In the genomic region with DNA sequence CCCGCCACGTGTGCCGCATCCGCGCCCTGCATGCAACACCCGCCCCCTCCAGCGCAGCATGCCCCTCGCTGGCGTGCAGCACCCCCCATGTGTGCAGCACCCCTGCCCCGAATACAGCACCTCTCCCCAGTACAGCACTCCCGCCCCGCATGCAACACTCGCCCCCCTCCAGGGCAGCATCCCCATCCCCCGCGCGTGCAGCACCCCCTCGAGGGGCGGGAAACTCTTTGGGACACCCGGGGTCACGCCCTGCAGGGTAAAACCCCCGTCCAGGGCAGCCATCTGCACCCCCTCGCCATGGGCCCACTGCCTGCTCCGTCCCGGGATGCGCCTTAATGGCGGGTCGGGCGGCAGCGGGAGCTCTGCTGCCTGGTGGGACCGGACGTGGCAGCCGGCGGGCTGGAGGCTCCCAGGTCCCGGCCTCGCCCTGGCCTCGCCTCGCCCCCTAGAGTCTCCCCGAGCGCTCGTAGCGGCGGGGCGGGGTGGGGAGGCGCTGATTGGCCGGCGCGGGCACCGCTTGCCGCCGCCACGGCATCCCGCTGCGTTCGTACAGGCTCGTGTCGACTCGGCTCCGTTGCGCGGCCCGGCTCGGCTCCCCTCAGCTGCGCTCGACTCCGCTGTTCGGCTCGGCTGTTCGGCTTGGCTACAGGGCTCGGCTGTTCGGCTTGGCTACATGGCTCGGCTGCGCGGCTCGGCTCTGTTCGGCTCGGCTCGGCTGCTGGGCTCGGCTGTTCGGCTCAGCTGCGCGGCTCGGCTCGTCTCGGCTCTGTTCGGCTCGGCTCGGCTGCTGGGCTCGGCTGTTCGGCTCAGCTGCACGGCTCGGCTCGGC, we compare ENCODE assay signal across 8 cellular contexts. TPM values are rescaled to one million over a fixed set of nuclear protein-coding genes. Genes with fewer than 3 reads are reported as not detected.
A peak's percentile ranks its signal among the peaks of the same experiment; 100 is the strongest.
DNase-seq lines count a peak whose midpoint lies in the region; TF ChIP-seq lines count a peak whose summit lies in the region.

No MANE protein-coding gene starts in this region.

- peaks cover 0 to 3% of the 10 kb centered on the region in 2 donors for H3K36me3 Mint-ChIP-seq in CD14-positive monocyte

- H3K9me3 Mint-ChIP-seq in CD14-positive monocyte, result peaks cover 0 to 17% (median 3%) of the 10 kb centered on the region in 7 donors

- DNase-seq in CD14-positive monocyte (ENCODE audit: low spot score), result peak; percentile 96
- peak; percentile 96 for DNase-seq in GM20000 (ENCODE audit: low spot score)
- DNase-seq in HS-5 (ENCODE audit: low read depth), result peak; percentile 82
- peak; percentile 93 for DNase-seq in NOMO-1 treated with dmso at 0.1 percent for 144 hours (lab: John Stamatoyannopoulos, UW; ENCODE audit: unreplicated experiment)
- peak; percentile 97 for DNase-seq in activated T-cell treated with anti-CD3 and anti-CD28 coated beads for 24 hours (ENCODE audit: low read depth)
- peak; percentile 98 for DNase-seq in epithelial cell of esophagus (ENCODE audit: low read depth)
- DNase-seq in midbrain (lab: John Stamatoyannopoulos, UW), result peak; percentile 97
- peak; percentile 92 to 93 for DNase-seq in stimulated activated CD8-positive, alpha-beta memory T cell treated with anti-CD3 and anti-CD28 coated beads, Interleukin-15, amount 100 ng/mL, for 4 hours (ENCODE audit: low read depth in 2 of 2)

- H3K4me3 Mint-ChIP-seq in CD14-positive monocyte, result peak overlapping the region; percentile 43 to 76

- H3K4me3 ChIP-seq in epithelial cell of esophagus (ENCODE audit: low read length), result peak overlapping the region; percentile 37

- no peak overlapping the region for H3K27ac Mint-ChIP-seq in CD14-positive monocyte

- intact Hi-C loops in CD14-positive monocyte (cut with micrococcal nuclease), result loop anchor here in 1 of 2 donors (10.0 kb wide), 2 partner anchors 55 to 695 kb away; a partner anchor contains a TSS

- H3K4me1 Mint-ChIP-seq in CD14-positive monocyte, result peaks cover 5% of the 10 kb centered on the region

- TF ChIP-seq CTCF in CD14-positive monocyte (IDR thresholded peaks at IDR 0.05) (no peak), GM20000 (IDR thresholded peaks at IDR 0.05; ENCODE audit: extremely low read depth, missing control alignments) (no peak), epithelial cell of esophagus (IDR thresholded peaks at IDR 0.05; ENCODE audit: insufficient read depth, low read depth, low read length, missing control alignments) (no peak)

- peaks cover 65 to 80% (median 66%) of the 10 kb centered on the region in 3 donors for H3K27me3 Mint-ChIP-seq in CD14-positive monocyte (ENCODE audit: low read depth in 3 of 3)

RNA-seq across cellular contexts. Expression of a gene that starts 0.4 kb away (rescaled TPM):
- polyA plus RNA-seq in CD14-positive monocyte, result not detected

Comparison
In these comparisons a context has a peak if more than half of its experiments do, and no peak if none do; other contexts are left out.
1. Peak in every context shown above with its lines: DNase-seq and H3K4me3 ChIP-seq.